In the genomic region with DNA sequence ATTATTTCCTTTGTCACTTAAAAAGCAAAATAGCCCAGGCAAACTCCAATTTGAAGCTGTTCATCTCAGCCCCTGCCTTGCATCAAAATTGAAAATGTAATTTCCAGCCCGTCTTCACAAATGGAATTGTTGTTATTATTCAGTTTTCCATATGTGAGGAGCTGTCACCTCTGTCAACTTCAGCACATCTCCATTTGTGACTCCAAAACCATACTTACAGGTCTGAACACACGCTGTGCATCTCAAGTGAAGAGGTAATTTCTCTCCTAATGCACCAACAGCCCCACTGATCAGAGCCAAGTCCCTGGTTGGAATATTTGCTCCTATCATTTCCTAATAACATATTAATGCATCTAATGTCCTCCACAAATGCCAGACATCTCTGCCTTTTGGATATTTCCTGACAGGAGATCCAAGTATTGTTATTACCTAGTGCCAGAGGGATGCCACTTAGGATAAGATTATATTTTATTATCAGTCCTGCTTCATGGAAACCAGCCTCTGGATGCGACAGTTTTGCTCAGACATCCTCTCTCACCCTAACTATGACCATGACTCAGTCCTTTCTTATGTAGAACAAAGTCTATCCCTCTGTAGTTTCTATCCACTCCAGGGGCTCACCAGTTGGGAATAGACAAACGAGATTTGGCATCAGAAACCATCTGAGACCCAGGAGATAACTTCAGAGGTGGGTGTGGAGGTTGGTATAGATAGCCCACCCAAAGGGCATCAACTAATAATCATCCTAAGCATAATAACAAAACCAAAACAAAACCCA, we compare ENCODE assay signal across 18 cellular contexts.
DNase-seq lines count a peak whose midpoint lies in the region; ATAC-seq, FAIRE-seq and TF ChIP-seq lines count a peak whose summit lies in the region.
"Had no signal": no experiment of that assay in that cellular context is flagged by ENCODE, and none has a peak within 500 bp of the region (broad histone marks: within the 10 kb centered on the region; RNA-seq: fewer than 3 reads in every experiment).

No MANE protein-coding gene starts in this region.

- no peak overlapping the region for H3K9ac ChIP-seq in HUES48 (ENCODE audit: low read depth, low read length)

- H3K4me1 Mint-ChIP-seq in activated T-cell treated with anti-CD3 and anti-CD28 coated beads, Interleukin-2, amount 50 U/mL, for 72 hours (ENCODE audit: low read depth): no peaks in the 10 kb centered on the region
- H3K4me1 Mint-ChIP-seq in activated T-cell treated with anti-CD3 and anti-CD28 coated beads, Interleukin-2, amount 50 U/mL, for 4 hours (ENCODE audit: low read depth): no peaks in the 10 kb centered on the region
- H3K4me1 Mint-ChIP-seq: B cell had no signal

- no peaks in the 10 kb centered on the region for H3K27me3 ChIP-seq in HUES48 (ENCODE audit: control insufficient read depth, insufficient read depth, low read length)

- H3K36me3 Mint-ChIP-seq in activated T-cell treated with anti-CD3 and anti-CD28 coated beads, Interleukin-2, amount 50 U/mL, for 72 hours (ENCODE audit: insufficient read depth in 2 of 2): no peaks in the 10 kb centered on the region
- H3K36me3 Mint-ChIP-seq in activated T-cell treated with anti-CD3 and anti-CD28 coated beads, Interleukin-2, amount 50 U/mL, for 4 hours (ENCODE audit: insufficient read depth): no peaks in the 10 kb centered on the region
- H3K36me3 Mint-ChIP-seq: CD14-positive monocyte; CD8-positive, alpha-beta T cell had no signal

- H3K27ac Mint-ChIP-seq in activated T-cell treated with anti-CD3 and anti-CD28 coated beads, Interleukin-2, amount 50 U/mL, for 72 hours: peak overlapping the region; percentile 12
- H3K27ac Mint-ChIP-seq: B cell; CD8-positive, alpha-beta T cell had no signal

- no peaks in the 10 kb centered on the region for H3K36me3 ChIP-seq in HUES48 (ENCODE audit: control insufficient read depth, insufficient read depth, low read length)

- no peaks in the 10 kb centered on the region for H3K9me3 ChIP-seq in HUES48 (ENCODE audit: control insufficient read depth, insufficient read depth, low read length)

- no peak for DNase-seq in activated T-cell treated with anti-CD3 and anti-CD28 coated beads, Interleukin-2, amount 50 U/mL, for 72 hours
- DNase-seq in activated T-cell treated with anti-CD3 and anti-CD28 coated beads, Interleukin-2, amount 50 U/mL, for 4 hours: no peak
- DNase-seq in OCI-M1 (lab: John Stamatoyannopoulos, UW) (peak; percentile 67), urothelium cell line (ENCODE audit: low spot score) (no peak), GM12892 (ENCODE audit: insufficient read length) (no peak)
- DNase-seq in stimulated activated CD4-positive, alpha-beta T cell treated with anti-CD3 and anti-CD28 coated beads, Interleukin-4, amount 100 ng/mL, for 24 hours: no peak
- DNase-seq: CD8-positive, alpha-beta T cell; COR-L47; DMS153; GF-D8 had no signal

- H3K9me3 Mint-ChIP-seq in activated T-cell treated with anti-CD3 and anti-CD28 coated beads, Interleukin-2, amount 50 U/mL, for 72 hours: no peaks in the 10 kb centered on the region
- H3K9me3 Mint-ChIP-seq in activated T-cell treated with anti-CD3 and anti-CD28 coated beads, Interleukin-2, amount 50 U/mL, for 4 hours: peaks cover 9% of the 10 kb centered on the region

- no peak for TF ChIP-seq POLR2A in GM12892 (IDR thresholded peaks at IDR 0.05; ENCODE audit: low read depth, low read length)

- ATAC-seq in activated T-cell treated with anti-CD3 and anti-CD28 coated beads, Interleukin-2, amount 50 U/mL, for 72 hours (replicated peaks in 1 of 2): no peak
- no peak for ATAC-seq in activated T-cell treated with anti-CD3 and anti-CD28 coated beads, Interleukin-2, amount 50 U/mL, for 4 hours
- ATAC-seq in HG02852 (IDR thresholded peaks at IDR 0.05; ENCODE audit: unreplicated experiment): no peak
- ATAC-seq: CD8-positive, alpha-beta T cell; K562 had no signal

- peak overlapping the region; percentile 51 for H3K27ac ChIP-seq in HUES48 (ENCODE audit: low read depth, low read length)

- no peak overlapping the region for H3K4me3 ChIP-seq in HUES48 (ENCODE audit: low read depth, low read length)
- H3K4me3 ChIP-seq: K562 had no signal

- H3K4me1 ChIP-seq in HUES48 (ENCODE audit: control insufficient read depth, insufficient read depth, low read length): peaks cover 30% of the 10 kb centered on the region

- peaks cover 18% of the 10 kb centered on the region for H3K27me3 Mint-ChIP-seq in activated T-cell treated with anti-CD3 and anti-CD28 coated beads, Interleukin-2, amount 50 U/mL, for 72 hours (ENCODE audit: low read depth)
- H3K27me3 Mint-ChIP-seq in activated T-cell treated with anti-CD3 and anti-CD28 coated beads, Interleukin-2, amount 50 U/mL, for 4 hours (ENCODE audit: low read depth): peaks cover 7% of the 10 kb centered on the region

- H3K4me3 Mint-ChIP-seq in activated T-cell treated with anti-CD3 and anti-CD28 coated beads, Interleukin-2, amount 50 U/mL, for 72 hours: no peak overlapping the region
- no peak overlapping the region for H3K4me3 Mint-ChIP-seq in activated T-cell treated with anti-CD3 and anti-CD28 coated beads, Interleukin-2, amount 50 U/mL, for 4 hours
- H3K4me3 Mint-ChIP-seq: B cell; CD14-positive monocyte; CD8-positive, alpha-beta T cell had no signal

- FAIRE-seq in urothelium cell line (lab: Jason Lieb, UNC) (peak; percentile 27), GM12892 (lab: Jason Lieb, UNC) (no peak)
- FAIRE-seq: D721Med, H54, HTR-8/SVneo, K562 had no signal
